ENCODE assay signal across 29 cellular contexts in genomic region chr2:16385341-16385740, GRCh38.
A peak's percentile ranks its signal among the peaks of the same experiment; 100 is the strongest.
DNase-seq lines count a peak whose midpoint lies in the region; ATAC-seq and TF ChIP-seq lines count a peak whose summit lies in the region.
"Had no signal": no experiment of that assay in that cellular context is flagged by ENCODE, and none has a peak within 500 bp of the region (broad histone marks: within the 10 kb centered on the region; RNA-seq: fewer than 3 reads in every experiment).

No MANE protein-coding gene starts in this region.

- DNase-seq in cardiac muscle cell (ENCODE audit: low read depth in 1 of 2, low spot score in 1 of 2), result peak in 1 of 2 donors; percentile 82
- DNase-seq in Right ventricle myocardium inferior (ENCODE audit: missing footprints), result no peak
- DNase-seq in BE2C, result peak; percentile 92
- DNase-seq in NCI-H526 treated with DMSO at 0.1 percent for 48 hours (lab: John Stamatoyannopoulos, UW), result peak; percentile 93
- DNase-seq in activated CD4-positive, alpha-beta T cell treated with anti-CD3 and anti-CD28 coated beads, Interleukin-2, amount 50 U/mL, for 4 hours, result no peak
- DNase-seq in occipital lobe (lab: John Stamatoyannopoulos, UW), result no peak
- DNase-seq: 8988T; ACHN; AML-193; C1 segment of cervical spinal cord; Caco-2; Calu3; CD4-positive, alpha-beta memory T cell; CD4-positive, alpha-beta T cell; CD4-positive, CD25-positive, alpha-beta regulatory T cell; CD8-positive, alpha-beta memory T cell; CD8-positive, alpha-beta T cell; COR-L47; DMS 273 treated with DMSO at 0.1 percent for 48 hours; DMS153; DMS53; DMS79; DND-41; EL had no signal

- H3K27me3 ChIP-seq in cardiac muscle cell, result no peaks in the 10 kb centered on the region
- H3K27me3 ChIP-seq in BE2C, result peaks cover 17% of the 10 kb centered on the region
- H3K27me3 ChIP-seq: BLaER1; BLaER1 treated with 17β-estradiol and CSF1 and Interleukin-3, amounts not matched to agents 10 nM and 100 nM had no signal

- intact Hi-C loops in Right ventricle myocardium inferior (cut with DNase I), result no loop called here

- H3K4me3 ChIP-seq in cardiac muscle cell, result no peak overlapping the region
- H3K4me3 ChIP-seq in BE2C (ENCODE audit: low read depth, low read length), result no peak overlapping the region
- H3K4me3 ChIP-seq: A549; BLaER1; BLaER1 treated with 17β-estradiol and CSF1 and Interleukin-3, amounts not matched to agents 10 nM and 100 nM had no signal

- peak overlapping the region; percentile 81 for H3K27ac ChIP-seq in cardiac muscle cell
- H3K27ac ChIP-seq: 22Rv1; A549; BLaER1; BLaER1 treated with 17β-estradiol and CSF1 and Interleukin-3, amounts not matched to agents 10 nM and 100 nM; C4-2B had no signal

- H3K9me3 ChIP-seq in cardiac muscle cell (ENCODE audit: low read depth) (no peaks in the 10 kb centered on the region), BE2C (peaks cover 12% of the 10 kb centered on the region)
- H3K9me3 ChIP-seq: A549; BLaER1; BLaER1 treated with 17β-estradiol and CSF1 and Interleukin-3, amounts not matched to agents 10 nM and 100 nM had no signal

- no peak for ATAC-seq in Right ventricle myocardium inferior
- ATAC-seq: A549; CD8-positive, alpha-beta T cell had no signal

- H3K4me1 ChIP-seq in cardiac muscle cell (ENCODE audit: low read depth), result peaks cover 34% of the 10 kb centered on the region
- H3K4me1 ChIP-seq in BE2C, result peaks cover 6% of the 10 kb centered on the region
- H3K4me1 ChIP-seq: A549; BLaER1; BLaER1 treated with 17β-estradiol and CSF1 and Interleukin-3, amounts not matched to agents 10 nM and 100 nM; Caco-2 had no signal

- H3K36me3 ChIP-seq in cardiac muscle cell (no peaks in the 10 kb centered on the region), BE2C (no peaks in the 10 kb centered on the region)
- H3K36me3 ChIP-seq: BLaER1; BLaER1 treated with 17β-estradiol and CSF1 and Interleukin-3, amounts not matched to agents 10 nM and 100 nM had no signal

- no peak for TF ChIP-seq CTCF in cardiac muscle cell (IDR thresholded peaks at IDR 0.05; ENCODE audit: low read depth, low read length)
- no peak for TF ChIP-seq CTCF in BE2C (IDR thresholded peaks at IDR 0.05; ENCODE audit: low read depth, low read length)

Comparison
In these comparisons a context has a peak if more than half of its experiments do, and no peak if none do; other contexts are left out.
1. DNase-seq: peak in BE2C (single experiment) and NCI-H526 treated with DMSO at 0.1 percent for 48 hours (single experiment); none in Right ventricle myocardium inferior (single experiment), activated CD4-positive, alpha-beta T cell treated with anti-CD3 and anti-CD28 coated beads, Interleukin-2, amount 50 U/mL, for 4 hours (0 of 2) and occipital lobe (single experiment).